Comparison of ENCODE assay signal across 20 cellular contexts in the genomic region with DNA sequence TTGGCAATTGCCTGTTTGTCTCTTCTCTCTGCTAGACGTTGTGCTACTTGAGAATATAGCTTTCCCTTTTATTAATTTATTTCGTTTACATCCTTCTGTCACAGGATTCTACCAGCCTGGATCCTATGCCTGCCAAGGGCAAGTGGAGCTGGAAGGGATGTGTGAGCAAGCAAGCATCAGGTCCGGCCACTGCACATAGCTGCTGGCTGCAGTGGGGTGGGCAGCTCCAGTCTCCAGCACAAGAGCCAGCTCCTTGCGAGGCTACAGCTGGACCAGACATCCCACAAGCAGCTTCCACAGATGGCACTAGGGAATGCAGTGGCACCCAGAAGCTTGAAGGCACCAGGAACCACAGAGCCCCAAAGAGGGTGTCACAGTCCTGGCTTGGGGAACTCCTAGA.
"Had no signal": no experiment of that assay in that cellular context is flagged by ENCODE, and none has a peak within 500 bp of the region (broad histone marks: within the 10 kb centered on the region; RNA-seq: fewer than 3 reads in every experiment).

No MANE protein-coding gene starts in this region.

- H3K4me3 Mint-ChIP-seq: activated B cell treated with CpG ODN at 0.5 μM for 24 hours; activated CD4-positive, alpha-beta memory T cell treated with anti-CD3 and anti-CD28 coated beads for 36 hours; activated T-helper 17 cell treated with anti-CD3 and anti-CD28 coated beads, Interleukin-2, amount 50 U/mL, for 72 hours; immature natural killer cell; natural killer cell; stimulated activated naive CD8-positive, alpha-beta T cell treated with anti-CD3 and anti-CD28 coated beads, Interleukin-15, Interleukin-2, amounts not matched to agents 100 ng/mL and 50 ng/mL, for 24 hours had no signal

- H3K27ac Mint-ChIP-seq: activated B cell treated with CpG ODN at 0.5 μM for 24 hours; activated CD4-positive, alpha-beta memory T cell treated with anti-CD3 and anti-CD28 coated beads for 36 hours; activated T-helper 17 cell treated with anti-CD3 and anti-CD28 coated beads, Interleukin-2, amount 50 U/mL, for 72 hours; immature natural killer cell; natural killer cell; stimulated activated naive CD8-positive, alpha-beta T cell treated with anti-CD3 and anti-CD28 coated beads, Interleukin-15, Interleukin-2, amounts not matched to agents 100 ng/mL and 50 ng/mL, for 24 hours had no signal

- H3K4me1 Mint-ChIP-seq: activated B cell treated with CpG ODN at 0.5 μM for 24 hours; activated T-helper 17 cell treated with anti-CD3 and anti-CD28 coated beads, Interleukin-2, amount 50 U/mL, for 72 hours; immature natural killer cell; natural killer cell had no signal

- ATAC-seq: activated T-helper 17 cell treated with anti-CD3 and anti-CD28 coated beads, Interleukin-2, amount 50 U/mL, for 72 hours; esophagus mucosa; gastrocnemius medialis; heart left ventricle; natural killer cell had no signal

- H3K9me3 Mint-ChIP-seq: activated B cell treated with CpG ODN at 0.5 μM for 24 hours; activated CD4-positive, alpha-beta memory T cell treated with anti-CD3 and anti-CD28 coated beads for 36 hours; activated T-helper 17 cell treated with anti-CD3 and anti-CD28 coated beads, Interleukin-2, amount 50 U/mL, for 72 hours; stimulated activated naive CD8-positive, alpha-beta T cell treated with anti-CD3 and anti-CD28 coated beads, Interleukin-15, Interleukin-2, amounts not matched to agents 100 ng/mL and 50 ng/mL, for 24 hours had no signal

- DNase-seq: activated CD4-positive, alpha-beta memory T cell treated with anti-CD3 and anti-CD28 coated beads for 36 hours; activated CD4-positive, alpha-beta T cell treated with anti-CD3 and anti-CD28 coated beads for 4 hours; activated naive CD4-positive, alpha-beta T cell treated with Interleukin-2 at 50 U/mL for 16 hours; activated T-cell treated with anti-CD3 and anti-CD28 coated beads for 4 hours; cerebellar nuclear complex; cortex of kidney; gastrocnemius medialis; heart left ventricle; immature natural killer cell; lower lobe of right lung; natural killer cell; stimulated activated CD4-positive, alpha-beta T cell treated with anti-CD3 and anti-CD28 coated beads, Interleukin-1b, Interleukin-23, amount 100 ng/mL, for 48 hours; stimulated activated CD8-positive, alpha-beta memory T cell treated with anti-CD3 and anti-CD28 coated beads, Interleukin-4, amount 100 ng/mL, for 48 hours; SW 1271; T-helper 2 cell; transverse colon had no signal

- H3K36me3 Mint-ChIP-seq: activated CD4-positive, alpha-beta memory T cell treated with anti-CD3 and anti-CD28 coated beads for 36 hours; immature natural killer cell; natural killer cell had no signal
